In genomic region chr5:80739487-80739886, GRCh38 we compare ENCODE assay signal across 19 cellular contexts.
"Had no signal": no experiment of that assay in that cellular context is flagged by ENCODE, and none has a peak within 500 bp of the region (broad histone marks: within the 10 kb centered on the region; RNA-seq: fewer than 3 reads in every experiment).

No MANE protein-coding gene starts in this region.

- H3K9me3 Mint-ChIP-seq: activated T-helper 1 cell treated with anti-CD3 and anti-CD28 coated beads, Interleukin-12 subunit alpha, Interleukin-12 subunit beta, Interleukin-2, Interleukin-4 antibody, amounts not matched to agents 30 ng/mL and 10 ng/mL and 1 ng/mL, durations not matched to agents 14 hours and 24 hours and 36 hours had no signal

- H3K27me3 Mint-ChIP-seq: activated CD4-positive, alpha-beta T cell treated with anti-CD3 and anti-CD28 coated beads for 36 hours; activated naive CD8-positive, alpha-beta T cell had no signal

- H3K9me3 ChIP-seq: esophagus squamous epithelium, lower lobe of right lung, thoracic aorta, upper lobe of right lung had no signal

- ATAC-seq: activated CD4-positive, alpha-beta T cell treated with anti-CD3 and anti-CD28 coated beads for 36 hours; left colon; lower lobe of right lung; upper lobe of right lung had no signal

- H3K27ac Mint-ChIP-seq: activated naive CD8-positive, alpha-beta T cell; mesothelial cell of epicardium had no signal

- H3K4me3 ChIP-seq: esophagus squamous epithelium, lower lobe of right lung, thoracic aorta, upper lobe of right lung had no signal

- H3K4me1 Mint-ChIP-seq: mesothelial cell of epicardium had no signal

- DNase-seq: activated CD4-positive, alpha-beta T cell treated with anti-CD3 and anti-CD28 coated beads for 36 hours; activated CD4-positive, alpha-beta T cell treated with anti-CD3 and anti-CD28 coated beads, Interleukin-2, amount 50 U/mL, for 48 hours; activated gamma-delta T cell treated with Interleukin-2 at 50 U/mL for 16 hours; cerebellar nuclear complex; effector CD4-positive, alpha-beta T cell; esophagus squamous epithelium; left colon; lower lobe of right lung; occipital lobe; posterior cingulate gyrus; retina; stimulated activated CD4-positive, alpha-beta T cell treated with anti-CD3 and anti-CD28 coated beads, Interleukin-2, amount 100 ng/mL, for 24 hours; upper lobe of right lung had no signal

- H3K27ac ChIP-seq: esophagus squamous epithelium, lower lobe of right lung, thoracic aorta, upper lobe of right lung had no signal

- H3K27me3 ChIP-seq: esophagus squamous epithelium, upper lobe of right lung had no signal

- H3K4me3 Mint-ChIP-seq: activated CD4-positive, alpha-beta T cell treated with anti-CD3 and anti-CD28 coated beads for 36 hours; activated naive CD8-positive, alpha-beta T cell; activated T-helper 1 cell treated with anti-CD3 and anti-CD28 coated beads, Interleukin-12 subunit alpha, Interleukin-12 subunit beta, Interleukin-2, Interleukin-4 antibody, amounts not matched to agents 30 ng/mL and 10 ng/mL and 1 ng/mL, durations not matched to agents 14 hours and 24 hours and 36 hours; mesothelial cell of epicardium had no signal

- FAIRE-seq: bronchial epithelial cell, TTC549 had no signal

- H3K4me1 ChIP-seq: esophagus squamous epithelium, lower lobe of right lung, upper lobe of right lung had no signal
